Comparison of ENCODE assay signal across 16 cellular contexts in genomic region chr6:56814308-56814707, GRCh38.
DNase-seq lines count a peak whose midpoint lies in the region; ATAC-seq and TF ChIP-seq lines count a peak whose summit lies in the region.
"Had no signal": no experiment of that assay in that cellular context is flagged by ENCODE, and none has a peak within 500 bp of the region (broad histone marks: within the 10 kb centered on the region; RNA-seq: fewer than 3 reads in every experiment).

No MANE protein-coding gene starts in this region.

- H3K9ac ChIP-seq in trophoblast cell (ENCODE audit: low read length) = no peak overlapping the region

- TF ChIP-seq CTCF in HEK293 (tag by site-specific recombination; IDR thresholded peaks at IDR 0.05) (no peak), osteoblast (IDR thresholded peaks at IDR 0.05; ENCODE audit: extremely low read depth, low read depth, low read length) (no peak)

- H3K4me1 Mint-ChIP-seq in activated T-cell treated with anti-CD3 and anti-CD28 coated beads, Interleukin-2, amount 50 U/mL, for 4 hours (ENCODE audit: low read depth) = no peaks in the 10 kb centered on the region
- H3K4me1 Mint-ChIP-seq: activated naive CD8-positive, alpha-beta T cell treated with anti-CD3 and anti-CD28 coated beads, Interleukin-2, amount 50 U/mL, for 24 hours; CD14-positive monocyte; stimulated activated effector memory CD8-positive, alpha-beta T cell treated with anti-CD3 and anti-CD28 coated beads, Interleukin-12 subunit alpha, Interleukin-12 subunit beta, amount 100 ng/mL, for 72 hours had no signal

- no peak overlapping the region for H3K23ac ChIP-seq in trophoblast cell (ENCODE audit: low read length)

- H3K4me3 ChIP-seq in HEK293 (ENCODE audit: low read depth, low read length) = no peak overlapping the region
- H3K4me3 ChIP-seq in SJCRH30 = no peak overlapping the region
- no peak overlapping the region for H3K4me3 ChIP-seq in osteoblast (ENCODE audit: insufficient read depth, low read length)
- no peak overlapping the region for H3K4me3 ChIP-seq in trophoblast cell (ENCODE audit: low read depth, low read length)
- H3K4me3 ChIP-seq: Peyer's patch had no signal

- ATAC-seq in GM18517 (IDR thresholded peaks at IDR 0.05; ENCODE audit: unreplicated experiment) = peak; percentile 58
- ATAC-seq in activated T-cell treated with anti-CD3 and anti-CD28 coated beads, Interleukin-2, amount 50 U/mL, for 4 hours = no peak
- ATAC-seq: activated naive CD8-positive, alpha-beta T cell treated with anti-CD3 and anti-CD28 coated beads, Interleukin-2, amount 50 U/mL, for 24 hours; left colon; stimulated activated effector memory CD8-positive, alpha-beta T cell treated with anti-CD3 and anti-CD28 coated beads, Interleukin-12 subunit alpha, Interleukin-12 subunit beta, amount 100 ng/mL, for 72 hours had no signal

- no peaks in the 10 kb centered on the region for H3K36me3 Mint-ChIP-seq in activated T-cell treated with anti-CD3 and anti-CD28 coated beads, Interleukin-2, amount 50 U/mL, for 4 hours (ENCODE audit: insufficient read depth)
- H3K36me3 Mint-ChIP-seq: CD14-positive monocyte; stimulated activated effector memory CD8-positive, alpha-beta T cell treated with anti-CD3 and anti-CD28 coated beads, Interleukin-12 subunit alpha, Interleukin-12 subunit beta, amount 100 ng/mL, for 72 hours had no signal

- no peak overlapping the region for H4K12ac ChIP-seq in trophoblast cell (ENCODE audit: low read depth, low read length)

- H3K9me3 Mint-ChIP-seq in activated T-cell treated with anti-CD3 and anti-CD28 coated beads, Interleukin-2, amount 50 U/mL, for 4 hours = no peaks in the 10 kb centered on the region
- H3K9me3 Mint-ChIP-seq: activated naive CD8-positive, alpha-beta T cell treated with anti-CD3 and anti-CD28 coated beads, Interleukin-2, amount 50 U/mL, for 24 hours; CD14-positive monocyte; stimulated activated effector memory CD8-positive, alpha-beta T cell treated with anti-CD3 and anti-CD28 coated beads, Interleukin-12 subunit alpha, Interleukin-12 subunit beta, amount 100 ng/mL, for 72 hours had no signal

- H2AK5ac ChIP-seq in trophoblast cell (ENCODE audit: low read length) = no peak overlapping the region

- no peak overlapping the region for H4K8ac ChIP-seq in trophoblast cell (ENCODE audit: low read depth, low read length)

- H2BK5ac ChIP-seq in trophoblast cell (ENCODE audit: low read depth, low read length, poor library complexity) = no peak overlapping the region

- H3K79me1 ChIP-seq in trophoblast cell (ENCODE audit: low read length) = no peaks in the 10 kb centered on the region

- H3K27me3 ChIP-seq in SJCRH30 (no peaks in the 10 kb centered on the region), osteoblast (ENCODE audit: insufficient read depth, low read length) (no peaks in the 10 kb centered on the region), trophoblast cell (ENCODE audit: insufficient read depth, low read length) (no peaks in the 10 kb centered on the region)
- H3K27me3 ChIP-seq: Peyer's patch had no signal

- no peak overlapping the region for H2BK120ac ChIP-seq in trophoblast cell (ENCODE audit: insufficient read depth, low read length, poor library complexity)

- H3K27ac ChIP-seq in HEK293 (ENCODE audit: extremely low read depth, low read depth, low read length) (no peak overlapping the region), SJCRH30 (peak overlapping the region; percentile 22; the same call in 1 of the 2 replicates), osteoblast (ENCODE audit: low read depth, low read length) (peak overlapping the region; percentile 5), trophoblast cell (ENCODE audit: low read depth, low read length) (no peak overlapping the region)
- H3K27ac ChIP-seq: Peyer's patch had no signal

- DNase-seq in SJCRH30 (peak; percentile 6 to 51), osteoblast (ENCODE audit: insufficient read length, low spot score, missing footprints) (no peak), trophoblast cell (no peak), amniotic stem cell (lab: John Stamatoyannopoulos, UW) (no peak), H4 (ENCODE audit: low spot score) (no peak)
- DNase-seq in activated T-cell treated with anti-CD3 and anti-CD28 coated beads, Interleukin-2, amount 50 U/mL, for 4 hours = no peak
- DNase-seq: activated naive CD8-positive, alpha-beta T cell treated with anti-CD3 and anti-CD28 coated beads, Interleukin-2, amount 50 U/mL, for 24 hours; effector CD4-positive, alpha-beta T cell; left colon; NCI-H2029; Peyer's patch; T-helper 9 cell had no signal

- H2AFZ ChIP-seq in osteoblast (ENCODE audit: low read length) (no peak overlapping the region), trophoblast cell (ENCODE audit: insufficient read depth, low read length, poor library complexity) (no peak overlapping the region)

- H3K27me3 Mint-ChIP-seq in activated T-cell treated with anti-CD3 and anti-CD28 coated beads, Interleukin-2, amount 50 U/mL, for 4 hours (ENCODE audit: low read depth) = peaks cover 2% of the 10 kb centered on the region

- H3K14ac ChIP-seq in trophoblast cell (ENCODE audit: low read length) = no peak overlapping the region

- H3K79me2 ChIP-seq in osteoblast (ENCODE audit: insufficient read depth, low read length) (peaks cover 93% of the 10 kb centered on the region), trophoblast cell (ENCODE audit: control insufficient read depth, insufficient read depth, low read length, poor library complexity) (no peaks in the 10 kb centered on the region)

- no peaks in the 10 kb centered on the region for H3K9me3 ChIP-seq in HEK293 (ENCODE audit: control insufficient read depth, insufficient read depth, low read depth, low read length)
- H3K9me3 ChIP-seq in SJCRH30 (replicated peaks) = no peaks in the 10 kb centered on the region
- no peaks in the 10 kb centered on the region for H3K9me3 ChIP-seq in osteoblast (ENCODE audit: low read depth, low read length)
- no peaks in the 10 kb centered on the region for H3K9me3 ChIP-seq in trophoblast cell (ENCODE audit: insufficient read depth, low read depth, low read length)
- H3K9me3 ChIP-seq: Peyer's patch had no signal

- no peak overlapping the region for H3K4ac ChIP-seq in trophoblast cell (ENCODE audit: low read depth, low read length)

- peaks cover 26% of the 10 kb centered on the region for H3K4me1 ChIP-seq in HEK293 (ENCODE audit: control insufficient read depth, insufficient read depth, low read length)
- peaks cover 9% of the 10 kb centered on the region for H3K4me1 ChIP-seq in SJCRH30
- peaks cover 30% of the 10 kb centered on the region for H3K4me1 ChIP-seq in osteoblast (ENCODE audit: insufficient read depth, low read length)
- H3K4me1 ChIP-seq in trophoblast cell (ENCODE audit: control insufficient read depth in 1 of 2, insufficient read depth in 2 of 2, low read length in 2 of 2) = no peaks in the 10 kb centered on the region
- H3K4me1 ChIP-seq: Peyer's patch had no signal

- H3K4me2 ChIP-seq in osteoblast (ENCODE audit: insufficient read depth, low read length) = peak overlapping the region; percentile 37
- no peak overlapping the region for H3K4me2 ChIP-seq in trophoblast cell (ENCODE audit: low read length)

- POLR2A ChIA-PET in HEK293 (lab: Yijun Ruan, JAX) = no interaction called here

- H3K36me3 ChIP-seq in HEK293 (ENCODE audit: control insufficient read depth in 2 of 2, insufficient read depth in 1 of 2, low read length in 2 of 2) (no peaks in the 10 kb centered on the region), SJCRH30 (no peaks in the 10 kb centered on the region), osteoblast (ENCODE audit: insufficient read depth, low read length) (no peaks in the 10 kb centered on the region), trophoblast cell (ENCODE audit: control insufficient read depth in 1 of 2, insufficient read depth in 2 of 2, low read length in 2 of 2) (no peaks in the 10 kb centered on the region)
- H3K36me3 ChIP-seq: Peyer's patch had no signal

- no peak overlapping the region for H4K91ac ChIP-seq in trophoblast cell (ENCODE audit: low read depth, low read length)

- no peak overlapping the region for H3K18ac ChIP-seq in trophoblast cell (ENCODE audit: low read length)

- no peak overlapping the region for H2BK12ac ChIP-seq in trophoblast cell (ENCODE audit: low read length)

- H4K20me1 ChIP-seq in osteoblast (ENCODE audit: insufficient read depth, low read length) = peaks cover 33% of the 10 kb centered on the region

- CTCF ChIA-PET in HEK293 (lab: Yijun Ruan, JAX) = interaction anchor here (1.0 kb wide), 1 partner anchor 106 kb away, joined by 4 read pairs; no protein-coding TSS in a partner anchor

- H3K4me3 Mint-ChIP-seq in activated T-cell treated with anti-CD3 and anti-CD28 coated beads, Interleukin-2, amount 50 U/mL, for 4 hours = no peak overlapping the region
- H3K4me3 Mint-ChIP-seq: activated naive CD8-positive, alpha-beta T cell treated with anti-CD3 and anti-CD28 coated beads, Interleukin-2, amount 50 U/mL, for 24 hours; CD14-positive monocyte; stimulated activated effector memory CD8-positive, alpha-beta T cell treated with anti-CD3 and anti-CD28 coated beads, Interleukin-12 subunit alpha, Interleukin-12 subunit beta, amount 100 ng/mL, for 72 hours had no signal

- no CpG with 5 or more reads among the region's 3 CpGs for WGBS in trophoblast cell (ENCODE audit: extremely low coverage, insufficient coverage, insufficient read length)

TF ChIP-seq in HEK293, 187 proteins besides CTCF, POLR2A, EP300 and RAD21 (continues in another document):
- TF ChIP-seq ZNF366 (tag by site-specific recombination; conservative IDR thresholded peaks at IDR 0.05) (peak; percentile 32; the same call in 1 of the 2 replicates), OSR2 (tag by site-specific recombination; IDR thresholded peaks at IDR 0.05) (no peak), TRIM28 (IDR thresholded peaks at IDR 0.05; ENCODE audit: borderline replicate concordance, low read length) (0 out of 2 replicates have a peak, but pooled peaks have one; percentile 18), KLF10 (tag by site-specific recombination; IDR thresholded peaks at IDR 0.05) (no peak), SCRT2 (tag by site-specific recombination; IDR thresholded peaks at IDR 0.05) (no peak), ZNF529 (tag by site-specific recombination; IDR thresholded peaks at IDR 0.05; ENCODE audit: insufficient replicate concordance) (no peak), ZNF184 (tag by site-specific recombination; IDR thresholded peaks at IDR 0.05) (no peak)
- TF ChIP-seq, protein P1, sequence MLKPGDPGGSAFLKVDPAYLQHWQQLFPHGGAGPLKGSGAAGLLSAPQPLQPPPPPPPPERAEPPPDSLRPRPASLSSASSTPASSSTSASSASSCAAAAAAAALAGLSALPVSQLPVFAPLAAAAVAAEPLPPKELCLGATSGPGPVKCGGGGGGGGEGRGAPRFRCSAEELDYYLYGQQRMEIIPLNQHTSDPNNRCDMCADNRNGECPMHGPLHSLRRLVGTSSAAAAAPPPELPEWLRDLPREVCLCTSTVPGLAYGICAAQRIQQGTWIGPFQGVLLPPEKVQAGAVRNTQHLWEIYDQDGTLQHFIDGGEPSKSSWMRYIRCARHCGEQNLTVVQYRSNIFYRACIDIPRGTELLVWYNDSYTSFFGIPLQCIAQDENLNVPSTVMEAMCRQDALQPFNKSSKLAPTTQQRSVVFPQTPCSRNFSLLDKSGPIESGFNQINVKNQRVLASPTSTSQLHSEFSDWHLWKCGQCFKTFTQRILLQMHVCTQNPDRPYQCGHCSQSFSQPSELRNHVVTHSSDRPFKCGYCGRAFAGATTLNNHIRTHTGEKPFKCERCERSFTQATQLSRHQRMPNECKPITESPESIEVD (tag by site-specific recombination; IDR thresholded peaks at IDR 0.05) = peak; percentile 72

Comparison
In these comparisons a context has a peak if more than half of its experiments do, and no peak if none do; other contexts are left out.
1. H3K27ac ChIP-seq: peak in SJCRH30 (single experiment) and osteoblast (single experiment); none in HEK293 (single experiment) and trophoblast cell (single experiment).
2. DNase-seq: peak in SJCRH30 (2 of 2); none in osteoblast (single experiment), trophoblast cell (0 of 2), amniotic stem cell (single experiment), activated T-cell treated with anti-CD3 and anti-CD28 coated beads, Interleukin-2, amount 50 U/mL, for 4 hours (single experiment) and H4 (single experiment).